9 cellular contexts compared by ENCODE assay signal in the genomic region with DNA sequence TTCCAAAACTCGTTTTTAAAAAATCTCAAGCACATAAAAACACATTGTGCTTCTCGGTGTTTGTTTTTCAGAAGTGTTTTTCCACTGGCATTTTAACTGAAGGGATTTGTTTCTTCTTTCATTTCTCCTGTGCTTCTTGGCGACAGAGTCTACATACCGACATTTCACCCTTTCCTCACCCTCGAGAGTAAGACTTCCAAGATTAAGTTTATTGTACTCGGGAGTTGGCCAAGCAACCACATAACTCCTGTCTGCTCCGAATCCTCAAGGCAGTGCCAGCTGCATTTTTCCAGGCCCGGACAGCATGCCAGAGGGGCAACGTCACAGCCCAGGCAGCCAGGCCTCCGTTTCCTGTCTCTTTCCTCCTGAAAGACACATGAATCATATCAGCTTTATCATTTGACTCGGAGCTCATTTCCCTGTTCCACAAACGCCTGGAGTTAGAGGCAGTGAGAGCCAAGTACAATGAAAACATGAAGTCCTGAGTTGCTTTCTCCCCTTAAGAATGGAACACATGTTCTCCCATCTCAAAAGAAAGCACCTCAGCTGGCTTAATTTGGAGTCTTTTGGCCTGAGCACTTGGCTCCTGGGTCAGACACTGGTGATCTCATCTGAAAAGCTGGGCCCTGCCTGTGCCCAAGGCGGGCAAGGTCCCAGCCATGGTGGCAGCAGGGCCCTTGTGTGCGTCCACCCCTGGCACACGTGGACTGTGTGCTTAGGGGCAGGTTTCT. TPM values are rescaled to one million over a fixed set of nuclear protein-coding genes. Genes with fewer than 3 reads are reported as not detected.
DNase-seq lines count a peak whose midpoint lies in the region; ATAC-seq and TF ChIP-seq lines count a peak whose summit lies in the region.
"Had no signal": no experiment of that assay in that cellular context is flagged by ENCODE, and none has a peak within 500 bp of the region (broad histone marks: within the 10 kb centered on the region; RNA-seq: fewer than 3 reads in every experiment).

No MANE protein-coding gene starts in this region.

- no peak for TF ChIP-seq CTCF in type B pancreatic cell (conservative IDR thresholded peaks at IDR 0.05)

- DNase-seq in NCI-H2196 (lab: John Stamatoyannopoulos, UW; ENCODE audit: unreplicated experiment) = peak; percentile 38
- peak; percentile 99 for DNase-seq in dermis blood vessel endothelial cell
- DNase-seq in medulla oblongata (ENCODE audit: extremely low spot score) = peak; percentile 68
- DNase-seq in type B pancreatic cell (ENCODE audit: extremely low spot score, unreplicated experiment) = no peak
- DNase-seq in T-helper 2 cell = no peak

- no peaks in the 10 kb centered on the region for H3K36me3 Mint-ChIP-seq in type B pancreatic cell
- H3K36me3 Mint-ChIP-seq: IgD-negative memory B cell had no signal

- H3K4me1 Mint-ChIP-seq in type B pancreatic cell (ENCODE audit: unreplicated experiment) = peaks cover 38% of the 10 kb centered on the region
- H3K4me1 Mint-ChIP-seq: IgD-negative memory B cell had no signal

- H3K27ac Mint-ChIP-seq in type B pancreatic cell = peak overlapping the region; percentile 99
- H3K27ac Mint-ChIP-seq: IgD-negative memory B cell had no signal

- H3K9me3 Mint-ChIP-seq in type B pancreatic cell = no peaks in the 10 kb centered on the region
- H3K9me3 Mint-ChIP-seq: IgD-negative memory B cell had no signal

- ATAC-seq in GM18502 (IDR thresholded peaks at IDR 0.05; ENCODE audit: poor library complexity, unreplicated experiment) = no peak
- no peak for ATAC-seq in HG02610 (IDR thresholded peaks at IDR 0.05; ENCODE audit: unreplicated experiment)
- ATAC-seq in GM21360 (IDR thresholded peaks at IDR 0.05; ENCODE audit: unreplicated experiment) = no peak

- H3K27me3 Mint-ChIP-seq in type B pancreatic cell = no peaks in the 10 kb centered on the region

- peak overlapping the region; percentile 83 for H3K4me3 Mint-ChIP-seq in type B pancreatic cell
- H3K4me3 Mint-ChIP-seq: IgD-negative memory B cell had no signal

RNA-seq across cellular contexts. Expression of a gene that starts 23.2 kb away (rescaled TPM):
- 8.6 and 10.0 TPM in 2 replicates for total RNA-seq in dermis blood vessel endothelial cell
- total RNA-seq in type B pancreatic cell (ENCODE audit: low replicate concordance) = 1.8 and 7.3 TPM in 2 replicates

Comparison
In these comparisons a context has a peak if more than half of its experiments do, and no peak if none do; other contexts are left out.
1. DNase-seq: peak in NCI-H2196 (single experiment), dermis blood vessel endothelial cell (single experiment) and medulla oblongata (single experiment); none in type B pancreatic cell (single experiment) and T-helper 2 cell (0 of 5).